Comparison of ENCODE assay signal across 8 cellular contexts in genomic region chr17:8060274-8060673, GRCh38. TPM values are rescaled to one million over a fixed set of nuclear protein-coding genes. Genes with fewer than 3 reads are reported as not detected.
DNase-seq lines count a peak whose midpoint lies in the region; ATAC-seq and TF ChIP-seq lines count a peak whose summit lies in the region.

No MANE protein-coding gene starts in this region.

- H3K4me3 Mint-ChIP-seq in activated naive CD8-positive, alpha-beta T cell treated with anti-CD3 and anti-CD28 coated beads, Interleukin-2, amount 50 U/mL, for 24 hours = no peak overlapping the region

- peaks cover 34% of the 10 kb centered on the region for H3K4me1 ChIP-seq in Karpas-422 (ENCODE audit: low read length)
- H3K4me1 ChIP-seq in heart left ventricle = peaks cover 0 to 35% (median 1%) of the 10 kb centered on the region in 12 donors

- 6 to 9% (median 7%) methylated on average over 10 of the region's 10 CpGs for WGBS in heart left ventricle, 4 donors

- no peaks in the 10 kb centered on the region for H3K36me3 Mint-ChIP-seq in activated naive CD8-positive, alpha-beta T cell treated with anti-CD3 and anti-CD28 coated beads, Interleukin-2, amount 50 U/mL, for 24 hours (ENCODE audit: low read depth)

- TF ChIP-seq POLR2A in heart left ventricle (IDR thresholded peaks at IDR 0.05) = no peak

- H3K9me3 Mint-ChIP-seq in activated naive CD8-positive, alpha-beta T cell treated with anti-CD3 and anti-CD28 coated beads, Interleukin-2, amount 50 U/mL, for 24 hours = no peaks in the 10 kb centered on the region

- H3K4me3 ChIP-seq in Karpas-422 (ENCODE audit: low read length) = no peak overlapping the region
- H3K4me3 ChIP-seq in heart left ventricle = no peak overlapping the region

- no peak overlapping the region for H3K27ac Mint-ChIP-seq in activated naive CD8-positive, alpha-beta T cell treated with anti-CD3 and anti-CD28 coated beads, Interleukin-2, amount 50 U/mL, for 24 hours

- peaks cover 66% of the 10 kb centered on the region for H3K27me3 Mint-ChIP-seq in activated naive CD8-positive, alpha-beta T cell treated with anti-CD3 and anti-CD28 coated beads, Interleukin-2, amount 50 U/mL, for 24 hours

- peak; percentile 58 to 82 (median 74) for TF ChIP-seq CTCF in heart left ventricle (IDR thresholded peaks at IDR 0.05)

- H3K9me2 ChIP-seq in Karpas-422 (replicated peaks; ENCODE audit: insufficient read depth, low read length) = no peaks in the 10 kb centered on the region

- no peaks in the 10 kb centered on the region for H4K20me1 ChIP-seq in Karpas-422 (ENCODE audit: insufficient read depth, low read depth, low read length)

- H3K79me2 ChIP-seq in Karpas-422 (ENCODE audit: low read length) = no peaks in the 10 kb centered on the region

- H3K9me3 ChIP-seq in Karpas-422 (ENCODE audit: low read length) (no peaks in the 10 kb centered on the region), heart left ventricle (no peaks in the 10 kb centered on the region)

- no peak for ATAC-seq in activated naive CD8-positive, alpha-beta T cell treated with anti-CD3 and anti-CD28 coated beads, Interleukin-2, amount 50 U/mL, for 24 hours
- peak; percentile 42 to 58 (median 55) for ATAC-seq in heart left ventricle
- ATAC-seq in GM21367 (IDR thresholded peaks at IDR 0.05; ENCODE audit: unreplicated experiment) = no peak
- ATAC-seq in GM18517 (IDR thresholded peaks at IDR 0.05; ENCODE audit: unreplicated experiment) = no peak

- no peak overlapping the region for H3K4me2 ChIP-seq in Karpas-422 (ENCODE audit: low read depth, low read length, poor library complexity, severe bottlenecking)

- DNase-seq in DMS53 treated with DMSO at 0.1 percent for 48 hours (lab: John Stamatoyannopoulos, UW; ENCODE audit: unreplicated experiment) (peak; percentile 68), Karpas-422 (peak; percentile 95), SHP77 (lab: John Stamatoyannopoulos, UW) (peak; percentile 84 to 94), heart left ventricle (peak in 2 of 5 donors; percentile 48 to 53), renal cortical epithelial cell (ENCODE audit: low read depth) (peak; percentile 53)
- DNase-seq in activated naive CD8-positive, alpha-beta T cell treated with anti-CD3 and anti-CD28 coated beads, Interleukin-2, amount 50 U/mL, for 24 hours = peak; percentile 65

- H3K9ac ChIP-seq in Karpas-422 (ENCODE audit: low read length) = no peak overlapping the region

- intact Hi-C loops in heart left ventricle (cut with DNase I) = loop anchor here in 5 of 10 donors (2.0 to 10.0 kb wide), 5 partner anchors 47 to 242 kb away; partner anchors contain the start of gene SLC25A35 (in 1 of the 5)

- H3K27me3 ChIP-seq in Karpas-422 (ENCODE audit: low read length) = no peaks in the 10 kb centered on the region
- peaks cover 19 to 71% (median 54%) of the 10 kb centered on the region in 9 donors for H3K27me3 ChIP-seq in heart left ventricle

- no peak overlapping the region for H3K27ac ChIP-seq in Karpas-422 (ENCODE audit: low read length)
- no peak overlapping the region for H3K27ac ChIP-seq in heart left ventricle

- H3K4me1 Mint-ChIP-seq in activated naive CD8-positive, alpha-beta T cell treated with anti-CD3 and anti-CD28 coated beads, Interleukin-2, amount 50 U/mL, for 24 hours = peaks cover 27% of the 10 kb centered on the region

- no peak overlapping the region for H2AFZ ChIP-seq in Karpas-422 (ENCODE audit: low read length)

- H3K36me3 ChIP-seq in Karpas-422 (ENCODE audit: insufficient read depth, low read length) (no peaks in the 10 kb centered on the region), heart left ventricle (no peaks in the 10 kb centered on the region)

RNA-seq across cellular contexts. Expression of gene ALOX15B, which starts 21.4 kb away (rescaled TPM):
- not detected in 2 replicates for total RNA-seq in Karpas-422 (2014; rRNA removed; shearing (Covaris generic); ENCODE audit: low replicate concordance)
- total RNA-seq in heart left ventricle (1 to 10 TPM in 1 of 9 donors, under 1 TPM in 4, not detected in 4; 0.07 to 2.2 (median 0.18) TPM), renal cortical epithelial cell (0.20 and 2.1 TPM in 2 replicates)
- 1 to 10 TPM in 1 of 2 donors, under 1 TPM in 1; 0.23 to 1.4 TPM for polyA plus RNA-seq in heart left ventricle

RNA-seq across cellular contexts. Expression of gene ALOX12B, which starts 27.2 kb away (rescaled TPM):
- 0.22 and 1.5 TPM in 2 replicates for total RNA-seq in Karpas-422 (2014; rRNA removed; shearing (Covaris generic); ENCODE audit: low replicate concordance)
- total RNA-seq in heart left ventricle = not detected
- not detected for polyA plus RNA-seq in heart left ventricle
- total RNA-seq in renal cortical epithelial cell = not detected in 2 replicates

RNA-seq across cellular contexts. Expression of gene GUCY2D, which starts 57.9 kb away (rescaled TPM):
- not detected in 2 replicates for total RNA-seq in Karpas-422 (2014; rRNA removed; shearing (Covaris generic); ENCODE audit: low replicate concordance)
- total RNA-seq in heart left ventricle = not detected
- polyA plus RNA-seq in heart left ventricle = under 1 TPM in 1 of 2 donors, not detected in 1; 0.04 TPM
- not detected in 2 replicates for total RNA-seq in renal cortical epithelial cell

RNA-seq across cellular contexts. Expression of gene ALOXE3, which starts 58.0 kb away (rescaled TPM):
- total RNA-seq in Karpas-422 (2014; rRNA removed; shearing (Covaris generic); ENCODE audit: low replicate concordance) = 0.18 TPM in 1 of 2 replicates, not detected in the other
- total RNA-seq in heart left ventricle (not detected), renal cortical epithelial cell (0.17 TPM in 1 of 2 replicates, not detected in the other)
- polyA plus RNA-seq in heart left ventricle = under 1 TPM in 1 of 2 donors, not detected in 1; 0.12 TPM

Comparison
In these comparisons a context has a peak if more than half of its experiments do, and no peak if none do; other contexts are left out.
1. ATAC-seq: peak in heart left ventricle (4 of 4); none in activated naive CD8-positive, alpha-beta T cell treated with anti-CD3 and anti-CD28 coated beads, Interleukin-2, amount 50 U/mL, for 24 hours (single experiment), GM21367 (single experiment) and GM18517 (single experiment).